11 cellular contexts compared by ENCODE assay signal in genomic region chr19:55284405-55285058, GRCh38. TPM values are rescaled to one million over a fixed set of nuclear protein-coding genes. Genes with fewer than 3 reads are reported as not detected.
DNase-seq lines count a peak whose midpoint lies in the region; ATAC-seq and TF ChIP-seq lines count a peak whose summit lies in the region.
"Had no signal": no experiment of that assay in that cellular context is flagged by ENCODE, and none has a peak within 500 bp of the region (broad histone marks: within the 10 kb centered on the region; RNA-seq: fewer than 3 reads in every experiment).

No MANE protein-coding gene starts in this region.

- peak overlapping the region; percentile 54 to 55 for H3K4me3 ChIP-seq in tibial artery

- H3K9me3 Mint-ChIP-seq in activated T-cell treated with anti-CD3 and anti-CD28 coated beads, Interleukin-2, amount 50 U/mL, for 24 hours: no peaks in the 10 kb centered on the region
- no peaks in the 10 kb centered on the region for H3K9me3 Mint-ChIP-seq in activated CD4-positive, alpha-beta T cell treated with anti-CD3 and anti-CD28 coated beads, Interleukin-2, amount 10 ng/mL, durations not matched to agents 7 days and 5 days
- H3K9me3 Mint-ChIP-seq: CD4-positive, alpha-beta T cell had no signal

- peaks cover 0 to 21% (median 11%) of the 10 kb centered on the region in 4 donors for H3K4me1 ChIP-seq in tibial artery

- ATAC-seq in GM21825 (IDR thresholded peaks at IDR 0.05; ENCODE audit: unreplicated experiment): no peak
- ATAC-seq in HG02938 (IDR thresholded peaks at IDR 0.05; ENCODE audit: unreplicated experiment): no peak

- peaks cover 4% of the 10 kb centered on the region for H3K36me3 Mint-ChIP-seq in activated T-cell treated with anti-CD3 and anti-CD28 coated beads, Interleukin-2, amount 50 U/mL, for 24 hours (ENCODE audit: low read depth)
- H3K36me3 Mint-ChIP-seq in activated CD4-positive, alpha-beta T cell treated with anti-CD3 and anti-CD28 coated beads, Interleukin-2, amount 10 ng/mL, durations not matched to agents 7 days and 5 days (ENCODE audit: low read depth): no peaks in the 10 kb centered on the region

- no peaks in the 10 kb centered on the region for H3K36me3 ChIP-seq in tibial artery

- H3K27me3 ChIP-seq in tibial artery: peaks cover 0 to 31% of the 10 kb centered on the region in 2 donors

- H3K27ac ChIP-seq in angular gyrus (ENCODE audit: low read depth, low read length) (peak overlapping the region; percentile 97), tibial artery (peak overlapping the region; percentile 71 to 74)
- H3K27ac ChIP-seq: HL-60 had no signal

- POLR2A ChIA-PET in activated CD4-positive, alpha-beta T cell treated with anti-CD3 and anti-CD28 coated beads, Interleukin-2, amount 10 ng/mL, durations not matched to agents 7 days and 5 days (lab: Charles Lee): no interaction called here

- CTCF ChIA-PET in activated CD4-positive, alpha-beta T cell treated with anti-CD3 and anti-CD28 coated beads, Interleukin-2, amount 10 ng/mL, durations not matched to agents 7 days and 5 days (lab: Charles Lee): no interaction called here

- H3K4me3 Mint-ChIP-seq in activated T-cell treated with anti-CD3 and anti-CD28 coated beads, Interleukin-2, amount 50 U/mL, for 24 hours: peak overlapping the region; percentile 41
- H3K4me3 Mint-ChIP-seq in activated CD4-positive, alpha-beta T cell treated with anti-CD3 and anti-CD28 coated beads, Interleukin-2, amount 10 ng/mL, durations not matched to agents 7 days and 5 days: no peak overlapping the region
- H3K4me3 Mint-ChIP-seq: CD4-positive, alpha-beta T cell had no signal

- no peaks in the 10 kb centered on the region for H3K27me3 Mint-ChIP-seq in activated T-cell treated with anti-CD3 and anti-CD28 coated beads, Interleukin-2, amount 50 U/mL, for 24 hours
- peaks cover 9% of the 10 kb centered on the region for H3K27me3 Mint-ChIP-seq in activated CD4-positive, alpha-beta T cell treated with anti-CD3 and anti-CD28 coated beads, Interleukin-2, amount 10 ng/mL, durations not matched to agents 7 days and 5 days
- H3K27me3 Mint-ChIP-seq: CD4-positive, alpha-beta T cell had no signal

- intact Hi-C loops in tibial artery (cut with DNase I; ENCODE audit: low total_unique reads): no loop called here

- H3K9me3 ChIP-seq in tibial artery: no peaks in the 10 kb centered on the region

- peak overlapping the region; percentile 44 for H3K27ac Mint-ChIP-seq in activated T-cell treated with anti-CD3 and anti-CD28 coated beads, Interleukin-2, amount 50 U/mL, for 24 hours
- no peak overlapping the region for H3K27ac Mint-ChIP-seq in activated CD4-positive, alpha-beta T cell treated with anti-CD3 and anti-CD28 coated beads, Interleukin-2, amount 10 ng/mL, durations not matched to agents 7 days and 5 days
- H3K27ac Mint-ChIP-seq: CD4-positive, alpha-beta T cell had no signal

- no peak for TF ChIP-seq CTCF in tibial artery (IDR thresholded peaks at IDR 0.05)

- H3K4me1 Mint-ChIP-seq in activated T-cell treated with anti-CD3 and anti-CD28 coated beads, Interleukin-2, amount 50 U/mL, for 24 hours (ENCODE audit: low read depth): peaks cover 22% of the 10 kb centered on the region
- H3K4me1 Mint-ChIP-seq in activated CD4-positive, alpha-beta T cell treated with anti-CD3 and anti-CD28 coated beads, Interleukin-2, amount 10 ng/mL, durations not matched to agents 7 days and 5 days: peaks cover 26% of the 10 kb centered on the region

- DNase-seq in activated T-cell treated with anti-CD3 and anti-CD28 coated beads, Interleukin-2, amount 50 U/mL, for 24 hours: no peak
- DNase-seq in activated T-cell treated with anti-CD3 and anti-CD28 coated beads for 4 hours: no peak
- DNase-seq in iPS-NIHi11 (ENCODE audit: low spot score): peak; percentile 52
- no peak for DNase-seq in tibial artery
- no peak for DNase-seq in activated CD4-positive, alpha-beta T cell treated with anti-CD3 and anti-CD28 coated beads, Interleukin-2, amount 10 ng/mL, durations not matched to agents 7 days and 5 days

RNA-seq across cellular contexts. Expression of gene BRSK1, which starts 0.7 kb away (rescaled TPM):
- 1 to 10 TPM; 6.8 TPM for total RNA-seq in activated CD4-positive, alpha-beta T cell treated with anti-CD3 and anti-CD28 coated beads, Interleukin-2, amount 10 ng/mL, durations not matched to agents 7 days and 5 days

RNA-seq across cellular contexts. Expression of gene HSPBP1, which starts 4.6 kb away (rescaled TPM):
- total RNA-seq in activated CD4-positive, alpha-beta T cell treated with anti-CD3 and anti-CD28 coated beads, Interleukin-2, amount 10 ng/mL, durations not matched to agents 7 days and 5 days: 10 to 100 TPM; 23.1 to 26.9 TPM

RNA-seq across cellular contexts. Expression of gene PPP6R1, which starts 25.7 kb away (rescaled TPM):
- total RNA-seq in activated CD4-positive, alpha-beta T cell treated with anti-CD3 and anti-CD28 coated beads, Interleukin-2, amount 10 ng/mL, durations not matched to agents 7 days and 5 days: 100 to 1,000 TPM; 189 to 222 TPM

RNA-seq across cellular contexts. Expression of gene TMEM150B, which starts 40.6 kb away (rescaled TPM):
- under 1 TPM in 1 of 2 experiments, not detected in 1; 0.79 TPM for total RNA-seq in activated CD4-positive, alpha-beta T cell treated with anti-CD3 and anti-CD28 coated beads, Interleukin-2, amount 10 ng/mL, durations not matched to agents 7 days and 5 days
- total RNA-seq: bronchial epithelial cell; CD4-positive, alpha-beta T cell had no signal

RNA-seq across cellular contexts. Expression of gene KMT5C, which starts 55.1 kb away (rescaled TPM):
- 10 to 100 TPM; 21.7 to 28.3 TPM for total RNA-seq in activated CD4-positive, alpha-beta T cell treated with anti-CD3 and anti-CD28 coated beads, Interleukin-2, amount 10 ng/mL, durations not matched to agents 7 days and 5 days
